In the genomic region with DNA sequence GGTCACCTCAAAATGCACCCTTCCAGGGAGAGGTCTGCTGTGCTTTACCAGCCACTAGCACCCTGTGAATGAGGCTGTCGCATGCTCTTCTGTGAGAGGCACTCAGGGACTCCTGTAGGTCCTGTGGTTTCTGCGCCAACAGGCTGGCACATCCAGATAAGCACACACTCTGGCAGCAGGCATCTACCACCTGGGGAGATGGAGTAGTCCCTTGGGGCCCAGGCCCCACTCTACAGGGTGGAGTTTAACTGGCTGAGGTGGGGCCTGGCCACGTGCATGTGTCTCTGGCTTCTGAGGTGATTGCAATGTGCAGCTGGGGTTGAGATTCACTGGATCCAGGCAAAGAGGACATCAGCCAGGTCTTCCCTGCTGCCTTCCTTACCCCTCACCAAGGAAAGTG, we compare ENCODE assay signal across 28 cellular contexts. TPM values are rescaled to one million over a fixed set of nuclear protein-coding genes. Genes with fewer than 3 reads are reported as not detected.
DNase-seq lines count a peak whose midpoint lies in the region; ATAC-seq and TF ChIP-seq lines count a peak whose summit lies in the region.
"Had no signal": no experiment of that assay in that cellular context is flagged by ENCODE, and none has a peak within 500 bp of the region (broad histone marks: within the 10 kb centered on the region; RNA-seq: fewer than 3 reads in every experiment).

No MANE protein-coding gene starts in this region.

- no peaks in the 10 kb centered on the region for H3K9me3 ChIP-seq in neuronal stem cell (replicated peaks in 1 of 2; ENCODE audit: control insufficient read depth in 2 of 2, insufficient read depth in 1 of 2, low read depth in 1 of 2, low read length in 2 of 2)
- H3K9me3 ChIP-seq: upper lobe of right lung had no signal

- no peak overlapping the region for H3K4me2 ChIP-seq in neuronal stem cell (ENCODE audit: insufficient read depth, low read length, poor library complexity, severe bottlenecking)

- H2BK12ac ChIP-seq in neuronal stem cell (ENCODE audit: low read length) = no peak overlapping the region

- H2BK15ac ChIP-seq in neuronal stem cell (ENCODE audit: low read length) = no peak overlapping the region

- H2BK5ac ChIP-seq in neuronal stem cell (ENCODE audit: low read length) = no peak overlapping the region

- no peak overlapping the region for H3K23ac ChIP-seq in neuronal stem cell (ENCODE audit: low read depth, low read length, poor library complexity)

- ATAC-seq in stimulated activated naive CD8-positive, alpha-beta T cell treated with anti-CD3 and anti-CD28 coated beads, Interleukin-15, Interleukin-2, amounts not matched to agents 100 U/mL and 50 U/mL, for 24 hours = no peak
- ATAC-seq in HG03175 (IDR thresholded peaks at IDR 0.05; ENCODE audit: unreplicated experiment) = no peak
- ATAC-seq: body of pancreas, foreskin keratinocyte, left lobe of liver, right cardiac atrium, upper lobe of right lung had no signal

- TF ChIP-seq CTCF in Calu3 (IDR thresholded peaks at IDR 0.05; ENCODE audit: unreplicated experiment) = no peak

- CTCF ChIA-PET in Calu3 (lab: Charles Lee) = no interaction called here

- no peak overlapping the region for H3K4ac ChIP-seq in neuronal stem cell (ENCODE audit: low read length)

- peaks cover 13% of the 10 kb centered on the region for H3K9me3 Mint-ChIP-seq in Calu3 (ENCODE audit: low read depth, unreplicated experiment)

- no peak overlapping the region for H3K18ac ChIP-seq in neuronal stem cell (ENCODE audit: low read length)

- H2AK5ac ChIP-seq in neuronal stem cell (ENCODE audit: low read depth, low read length) = no peak overlapping the region

- H3K9ac ChIP-seq in neuronal stem cell (ENCODE audit: low read depth, low read length, poor library complexity) = no peak overlapping the region
- H3K9ac ChIP-seq: parathyroid adenoma had no signal

- no peak overlapping the region for H2AFZ ChIP-seq in neuronal stem cell (ENCODE audit: low read length)
- H2AFZ ChIP-seq: parathyroid adenoma had no signal

- H4K91ac ChIP-seq in neuronal stem cell (ENCODE audit: low read depth, low read length, poor library complexity) = no peak overlapping the region

- H3K36me3 Mint-ChIP-seq in Calu3 (ENCODE audit: insufficient read depth, unreplicated experiment) = peaks cover 9% of the 10 kb centered on the region

- peaks cover 0 to 2% of the 10 kb centered on the region in 2 donors for H3K4me1 ChIP-seq in neuronal stem cell (ENCODE audit: control insufficient read depth in 2 of 2, insufficient read depth in 1 of 2, low read depth in 1 of 2, low read length in 2 of 2)
- H3K4me1 ChIP-seq: foreskin keratinocyte, upper lobe of right lung had no signal

- H3K4me1 Mint-ChIP-seq in Calu3 (ENCODE audit: low read depth, unreplicated experiment) = peaks cover 13% of the 10 kb centered on the region
- H3K4me1 Mint-ChIP-seq: activated CD4-positive, alpha-beta memory T cell treated with anti-CD3 and anti-CD28 coated beads, Interleukin-2, amount 10 ng/mL, durations not matched to agents 7 days and 5 days; mesothelial cell of epicardium had no signal

- intact Hi-C loops in Calu3 (cut with micrococcal nuclease; ENCODE audit: unreplicated experiment) = no loop called here

- H3K14ac ChIP-seq in neuronal stem cell (ENCODE audit: low read length) = peak overlapping the region; percentile 33

- H3K27ac Mint-ChIP-seq in Calu3 (ENCODE audit: unreplicated experiment) = no peak overlapping the region
- H3K27ac Mint-ChIP-seq: activated B cell treated with CpG ODN at 0.5 μM for 24 hours; activated CD4-positive, alpha-beta memory T cell treated with anti-CD3 and anti-CD28 coated beads, Interleukin-2, amount 10 ng/mL, durations not matched to agents 7 days and 5 days; mesothelial cell of epicardium; nephron had no signal

- no CpG with 5 or more reads among the region's 3 CpGs for WGBS in neuronal stem cell (ENCODE audit: extremely low coverage in 2 of 2, insufficient read length in 2 of 2, insufficient replicate concordance in 1 of 2), 2 donors

- no peak overlapping the region for H3K27ac ChIP-seq in neuronal stem cell (replicated peaks; ENCODE audit: low read length)
- H3K27ac ChIP-seq: foreskin keratinocyte, parathyroid adenoma, upper lobe of right lung had no signal

- no peaks in the 10 kb centered on the region for H3K36me3 ChIP-seq in neuronal stem cell (replicated peaks in 1 of 2; ENCODE audit: control insufficient read depth in 2 of 2, insufficient read depth in 2 of 2, low read length in 2 of 2)
- H3K36me3 ChIP-seq: upper lobe of right lung had no signal

- no peak overlapping the region for H3K4me3 ChIP-seq in neuronal stem cell (ENCODE audit: low read length in 2 of 2)
- H3K4me3 ChIP-seq: body of pancreas, upper lobe of right lung had no signal

- H3K27me3 ChIP-seq in neuronal stem cell (ENCODE audit: control insufficient read depth in 3 of 3, insufficient read depth in 3 of 3, low read depth in 1 of 3, low read length in 3 of 3) = peaks cover 0 to 6% (median 2%) of the 10 kb centered on the region in 3 experiments
- H3K27me3 ChIP-seq: body of pancreas had no signal

- H4K8ac ChIP-seq in neuronal stem cell (ENCODE audit: low read depth, low read length) = no peak overlapping the region

- DNase-seq in DMS79 treated with DMSO at 0.1 percent for 48 hours (lab: John Stamatoyannopoulos, UW) = peak; percentile 33
- no peak for DNase-seq in DMS79 (lab: John Stamatoyannopoulos, UW)
- peak; percentile 44 for DNase-seq in NCI-H146 treated with DMSO at 0.1 percent for 48 hours (lab: John Stamatoyannopoulos, UW; ENCODE audit: unreplicated experiment)
- DNase-seq in NCI-H524 (lab: John Stamatoyannopoulos, UW) = peak; percentile 43 to 82
- DNase-seq in neuronal stem cell (ENCODE audit: low spot score) = no peak
- DNase-seq in Calu3 = no peak
- no peak for DNase-seq in stimulated activated naive CD8-positive, alpha-beta T cell treated with anti-CD3 and anti-CD28 coated beads, Interleukin-15, Interleukin-2, amounts not matched to agents 100 U/mL and 50 U/mL, for 24 hours
- DNase-seq: 8988T; activated B cell treated with CpG ODN at 0.5 μM for 24 hours; activated CD4-positive, alpha-beta memory T cell treated with anti-CD3 and anti-CD28 coated beads, Interleukin-2, amount 10 ng/mL, durations not matched to agents 7 days and 5 days; activated effector memory CD4-positive, alpha-beta T cell treated with Interleukin-2 at 50 U/mL for 16 hours; AML-193; effector CD4-positive, alpha-beta T cell; foreskin keratinocyte; KG1; NCI-H446 treated with DMSO at 0.1 percent for 48 hours; right cardiac atrium; T1000; upper lobe of right lung had no signal

- no peaks in the 10 kb centered on the region for H3K79me1 ChIP-seq in neuronal stem cell (ENCODE audit: low read depth, low read length)

- no peak overlapping the region for H2BK120ac ChIP-seq in neuronal stem cell (ENCODE audit: low read depth, low read length)

- H3K27me3 Mint-ChIP-seq in Calu3 (ENCODE audit: unreplicated experiment) = no peaks in the 10 kb centered on the region

- BruUV-seq in Calu3 (replicated peaks; lab: Mats Ljungman, UMichigan) = no TSS peak

- H3K4me3 Mint-ChIP-seq in Calu3 (ENCODE audit: low read depth, unreplicated experiment) = no peak overlapping the region
- H3K4me3 Mint-ChIP-seq: activated B cell treated with CpG ODN at 0.5 μM for 24 hours; activated CD4-positive, alpha-beta memory T cell treated with anti-CD3 and anti-CD28 coated beads, Interleukin-2, amount 10 ng/mL, durations not matched to agents 7 days and 5 days; mesothelial cell of epicardium; nephron had no signal

RNA-seq across cellular contexts. Expression of a gene that starts 32.3 kb away (rescaled TPM):
- not detected for polyA plus RNA-seq in neuronal stem cell (2013, experiment 1 of 2)
- polyA plus RNA-seq in neuronal stem cell (2013, experiment 2 of 2) = not detected
- not detected in 2 replicates for total RNA-seq in Calu3 (2022)
- total RNA-seq: activated B cell treated with CpG ODN at 0.5 μM for 24 hours; activated CD4-positive, alpha-beta memory T cell treated with anti-CD3 and anti-CD28 coated beads, Interleukin-2, amount 10 ng/mL, durations not matched to agents 7 days and 5 days; body of pancreas; chondrocyte; epithelial cell of proximal tubule; foreskin keratinocyte; HT-29; left lobe of liver; mesothelial cell of epicardium; right cardiac atrium; upper lobe of right lung had no signal
- polyA plus RNA-seq: foreskin keratinocyte, right cardiac atrium had no signal

Comparison
In these comparisons a context has a peak if more than half of its experiments do, and no peak if none do; other contexts are left out.
1. DNase-seq: peak in DMS79 treated with DMSO at 0.1 percent for 48 hours (single experiment), NCI-H146 treated with DMSO at 0.1 percent for 48 hours (single experiment) and NCI-H524 (2 of 2); none in DMS79 (single experiment), neuronal stem cell (single experiment), Calu3 (single experiment) and stimulated activated naive CD8-positive, alpha-beta T cell treated with anti-CD3 and anti-CD28 coated beads, Interleukin-15, Interleukin-2, amounts not matched to agents 100 U/mL and 50 U/mL, for 24 hours (single experiment).